Comparison of ENCODE assay signal across 1 cellular context in the genomic region with DNA sequence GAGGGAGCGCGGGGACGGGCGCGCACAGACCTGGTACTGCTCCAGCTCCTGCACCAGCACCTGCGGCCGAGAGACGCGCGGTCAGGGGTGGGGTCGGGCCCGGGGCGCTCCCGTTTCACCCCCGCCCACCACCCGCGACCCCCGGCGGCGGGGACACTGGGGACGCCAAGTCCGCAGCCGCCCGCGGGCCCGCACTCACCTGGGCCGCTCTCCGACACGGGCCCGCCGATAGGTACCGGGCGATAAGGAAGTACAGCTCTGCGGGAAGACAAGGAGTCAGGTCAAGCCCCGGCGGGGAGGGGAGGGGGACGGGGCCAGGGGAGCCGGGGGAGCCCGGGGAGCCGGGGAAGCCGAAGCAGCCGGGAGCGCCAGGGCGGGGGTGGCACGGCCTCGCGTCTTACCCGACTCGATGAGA.
TF ChIP-seq lines count a peak whose summit lies in the region.

No MANE protein-coding gene starts in this region.

TF ChIP-seq in GM23338, 12 proteins besides CTCF, POLR2A, EP300 and RAD21 (continued from another document):
- TF ChIP-seq, protein P1, sequence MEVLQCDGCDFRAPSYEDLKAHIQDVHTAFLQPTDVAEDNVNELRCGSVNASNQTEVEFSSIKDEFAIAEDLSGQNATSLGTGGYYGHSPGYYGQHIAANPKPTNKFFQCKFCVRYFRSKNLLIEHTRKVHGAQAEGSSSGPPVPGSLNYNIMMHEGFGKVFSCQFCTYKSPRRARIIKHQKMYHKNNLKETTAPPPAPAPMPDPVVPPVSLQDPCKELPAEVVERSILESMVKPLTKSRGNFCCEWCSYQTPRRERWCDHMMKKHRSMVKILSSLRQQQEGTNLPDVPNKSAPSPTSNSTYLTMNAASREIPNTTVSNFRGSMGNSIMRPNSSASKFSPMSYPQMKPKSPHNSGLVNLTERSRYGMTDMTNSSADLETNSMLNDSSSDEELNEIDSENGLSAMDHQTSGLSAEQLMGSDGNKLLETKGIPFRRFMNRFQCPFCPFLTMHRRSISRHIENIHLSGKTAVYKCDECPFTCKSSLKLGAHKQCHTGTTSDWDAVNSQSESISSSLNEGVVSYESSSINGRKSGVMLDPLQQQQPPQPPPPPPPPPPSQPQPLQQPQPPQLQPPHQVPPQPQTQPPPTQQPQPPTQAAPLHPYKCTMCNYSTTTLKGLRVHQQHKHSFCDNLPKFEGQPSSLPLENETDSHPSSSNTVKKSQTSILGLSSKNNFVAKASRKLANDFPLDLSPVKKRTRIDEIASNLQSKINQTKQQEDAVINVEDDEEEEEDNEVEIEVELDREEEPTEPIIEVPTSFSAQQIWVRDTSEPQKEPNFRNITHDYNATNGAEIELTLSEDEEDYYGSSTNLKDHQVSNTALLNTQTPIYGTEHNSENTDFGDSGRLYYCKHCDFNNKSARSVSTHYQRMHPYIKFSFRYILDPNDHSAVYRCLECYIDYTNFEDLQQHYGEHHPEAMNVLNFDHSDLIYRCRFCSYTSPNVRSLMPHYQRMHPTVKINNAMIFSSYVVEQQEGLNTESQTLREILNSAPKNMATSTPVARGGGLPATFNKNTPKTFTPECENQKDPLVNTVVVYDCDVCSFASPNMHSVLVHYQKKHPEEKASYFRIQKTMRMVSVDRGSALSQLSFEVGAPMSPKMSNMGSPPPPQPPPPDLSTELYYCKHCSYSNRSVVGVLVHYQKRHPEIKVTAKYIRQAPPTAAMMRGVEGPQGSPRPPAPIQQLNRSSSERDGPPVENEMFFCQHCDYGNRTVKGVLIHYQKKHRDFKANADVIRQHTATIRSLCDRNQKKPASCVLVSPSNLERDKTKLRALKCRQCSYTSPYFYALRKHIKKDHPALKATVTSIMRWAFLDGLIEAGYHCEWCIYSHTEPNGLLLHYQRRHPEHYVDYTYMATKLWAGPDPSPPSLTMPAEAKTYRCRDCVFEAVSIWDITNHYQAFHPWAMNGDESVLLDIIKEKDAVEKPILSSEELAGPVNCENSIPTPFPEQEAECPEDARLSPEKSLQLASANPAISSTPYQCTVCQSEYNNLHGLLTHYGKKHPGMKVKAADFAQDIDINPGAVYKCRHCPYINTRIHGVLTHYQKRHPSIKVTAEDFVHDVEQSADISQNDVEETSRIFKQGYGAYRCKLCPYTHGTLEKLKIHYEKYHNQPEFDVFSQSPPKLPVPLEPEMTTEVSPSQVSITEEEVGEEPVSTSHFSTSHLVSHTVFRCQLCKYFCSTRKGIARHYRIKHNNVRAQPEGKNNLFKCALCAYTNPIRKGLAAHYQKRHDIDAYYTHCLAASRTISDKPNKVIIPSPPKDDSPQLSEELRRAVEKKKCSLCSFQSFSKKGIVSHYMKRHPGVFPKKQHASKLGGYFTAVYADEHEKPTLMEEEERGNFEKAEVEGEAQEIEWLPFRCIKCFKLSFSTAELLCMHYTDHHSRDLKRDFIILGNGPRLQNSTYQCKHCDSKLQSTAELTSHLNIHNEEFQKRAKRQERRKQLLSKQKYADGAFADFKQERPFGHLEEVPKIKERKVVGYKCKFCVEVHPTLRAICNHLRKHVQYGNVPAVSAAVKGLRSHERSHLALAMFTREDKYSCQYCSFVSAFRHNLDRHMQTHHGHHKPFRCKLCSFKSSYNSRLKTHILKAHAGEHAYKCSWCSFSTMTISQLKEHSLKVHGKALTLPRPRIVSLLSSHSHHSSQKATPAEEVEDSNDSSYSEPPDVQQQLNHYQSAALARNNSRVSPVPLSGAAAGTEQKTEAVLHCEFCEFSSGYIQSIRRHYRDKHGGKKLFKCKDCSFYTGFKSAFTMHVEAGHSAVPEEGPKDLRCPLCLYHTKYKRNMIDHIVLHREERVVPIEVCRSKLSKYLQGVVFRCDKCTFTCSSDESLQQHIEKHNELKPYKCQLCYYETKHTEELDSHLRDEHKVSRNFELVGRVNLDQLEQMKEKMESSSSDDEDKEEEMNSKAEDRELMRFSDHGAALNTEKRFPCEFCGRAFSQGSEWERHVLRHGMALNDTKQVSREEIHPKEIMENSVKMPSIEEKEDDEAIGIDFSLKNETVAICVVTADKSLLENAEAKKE (CRISPR knock-in tag; IDR thresholded peaks at IDR 0.05): no peak
- TF ChIP-seq ZNF331 (CRISPR knock-in tag; IDR thresholded peaks at IDR 0.05; ENCODE audit: low read depth): no peak
